8 cellular contexts compared by ENCODE assay signal in genomic region chr4:17336524-17336941, GRCh38.
DNase-seq lines count a peak whose midpoint lies in the region; ATAC-seq and TF ChIP-seq lines count a peak whose summit lies in the region.
"Had no signal": no experiment of that assay in that cellular context is flagged by ENCODE, and none has a peak within 500 bp of the region (broad histone marks: within the 10 kb centered on the region; RNA-seq: fewer than 3 reads in every experiment).

No MANE protein-coding gene starts in this region.

- no peaks in the 10 kb centered on the region for H3K9me3 ChIP-seq in Loucy (ENCODE audit: insufficient read depth, low read depth, low read length)
- H3K9me3 ChIP-seq in Karpas-422 (ENCODE audit: low read length), result no peaks in the 10 kb centered on the region

- no peaks in the 10 kb centered on the region for H3K36me3 ChIP-seq in Loucy (ENCODE audit: insufficient read depth, low read length)
- H3K36me3 ChIP-seq in Karpas-422 (ENCODE audit: insufficient read depth, low read length), result no peaks in the 10 kb centered on the region

- H3K9me3 Mint-ChIP-seq in glutamatergic neuron (ENCODE audit: unreplicated experiment), result no peaks in the 10 kb centered on the region

- peaks cover 5% of the 10 kb centered on the region for H3K27me3 Mint-ChIP-seq in glutamatergic neuron (ENCODE audit: unreplicated experiment)

- H3K36me3 Mint-ChIP-seq in glutamatergic neuron (ENCODE audit: unreplicated experiment), result no peaks in the 10 kb centered on the region

- TF ChIP-seq CTCF in Loucy (conservative IDR thresholded peaks at IDR 0.05; ENCODE audit: low read length), result no peak
- TF ChIP-seq CTCF in glutamatergic neuron (IDR thresholded peaks at IDR 0.05; ENCODE audit: partially characterized antibody, unreplicated experiment), result no peak

- H3F3A ChIP-seq in Loucy (ENCODE audit: low read depth), result no peaks in the 10 kb centered on the region

- H2AFZ ChIP-seq in Loucy (ENCODE audit: low read length) (no peak overlapping the region), Karpas-422 (ENCODE audit: low read length) (no peak overlapping the region)
- H2AFZ ChIP-seq: parathyroid adenoma had no signal

- H3K27me3 ChIP-seq in Loucy (ENCODE audit: insufficient read depth, low read length, poor library complexity, severe bottlenecking), result no peaks in the 10 kb centered on the region
- H3K27me3 ChIP-seq in Karpas-422 (ENCODE audit: low read length), result no peaks in the 10 kb centered on the region

- H3K4me2 ChIP-seq in Loucy (ENCODE audit: low read depth, low read length, poor library complexity, severe bottlenecking) (peak overlapping the region; percentile 27), Karpas-422 (ENCODE audit: low read depth, low read length, poor library complexity, severe bottlenecking) (no peak overlapping the region)

- no peaks in the 10 kb centered on the region for H4K20me1 ChIP-seq in Loucy (ENCODE audit: insufficient read depth, low read length, poor library complexity, severe bottlenecking)
- H4K20me1 ChIP-seq in Karpas-422 (ENCODE audit: insufficient read depth, low read depth, low read length), result no peaks in the 10 kb centered on the region

- H3K79me2 ChIP-seq in Loucy (ENCODE audit: insufficient read depth, low read length) (no peaks in the 10 kb centered on the region), Karpas-422 (ENCODE audit: low read length) (no peaks in the 10 kb centered on the region)
- H3K79me2 ChIP-seq: parathyroid adenoma had no signal

- H3K4me3 Mint-ChIP-seq in glutamatergic neuron (ENCODE audit: unreplicated experiment), result no peak overlapping the region

- H3K4me1 Mint-ChIP-seq in glutamatergic neuron (ENCODE audit: low read depth, unreplicated experiment), result no peaks in the 10 kb centered on the region

- H3K9ac ChIP-seq in Loucy (ENCODE audit: low read depth, low read length, poor library complexity, severe bottlenecking) (no peak overlapping the region), Karpas-422 (ENCODE audit: low read length) (no peak overlapping the region)
- H3K9ac ChIP-seq: parathyroid adenoma had no signal

- ATAC-seq in GM21529 (IDR thresholded peaks at IDR 0.05; ENCODE audit: unreplicated experiment), result peak; percentile 98

- H3K4me3 ChIP-seq in Loucy (ENCODE audit: low read length, poor library complexity, severe bottlenecking) (no peak overlapping the region), Karpas-422 (ENCODE audit: low read length) (no peak overlapping the region)

- H3K27ac Mint-ChIP-seq in glutamatergic neuron (ENCODE audit: unreplicated experiment), result no peak overlapping the region

- peak; percentile 24 for DNase-seq in activated gamma-delta T cell (lab: John Stamatoyannopoulos, UW)
- DNase-seq in renal cortical epithelial cell (ENCODE audit: low read depth), result peak; percentile 88
- DNase-seq in Karpas-422, result no peak
- DNase-seq in glutamatergic neuron, result no peak
- no peak for DNase-seq in retina

- H3K4me1 ChIP-seq in Loucy (ENCODE audit: insufficient read depth, low read length, poor library complexity, severe bottlenecking) (peaks cover 9% of the 10 kb centered on the region), Karpas-422 (ENCODE audit: low read length) (no peaks in the 10 kb centered on the region)
- H3K4me1 ChIP-seq: parathyroid adenoma had no signal

- H3K9me2 ChIP-seq in Loucy (replicated peaks; ENCODE audit: low read depth, low read length), result no peaks in the 10 kb centered on the region
- no peaks in the 10 kb centered on the region for H3K9me2 ChIP-seq in Karpas-422 (replicated peaks; ENCODE audit: insufficient read depth, low read length)

- H3K27ac ChIP-seq in Karpas-422 (ENCODE audit: low read length), result no peak overlapping the region
- H3K27ac ChIP-seq: parathyroid adenoma had no signal

Comparison
In these comparisons a context has a peak if more than half of its experiments do, and no peak if none do; other contexts are left out.
1. DNase-seq: peak in activated gamma-delta T cell (single experiment) and renal cortical epithelial cell (single experiment); none in Karpas-422 (single experiment), glutamatergic neuron (single experiment) and retina (single experiment).